Comparison of ENCODE assay signal across 16 cellular contexts in genomic region chr5:83871533-83872380, GRCh38.
DNase-seq lines count a peak whose midpoint lies in the region; TF ChIP-seq lines count a peak whose summit lies in the region.
"Had no signal": no experiment of that assay in that cellular context is flagged by ENCODE, and none has a peak within 500 bp of the region (broad histone marks: within the 10 kb centered on the region; RNA-seq: fewer than 3 reads in every experiment).

No MANE protein-coding gene starts in this region.

- H2BK5ac ChIP-seq in trophoblast cell (ENCODE audit: low read depth, low read length, poor library complexity) = no peak overlapping the region

- no peak overlapping the region for H3K14ac ChIP-seq in trophoblast cell (ENCODE audit: low read length)

- H2BK12ac ChIP-seq in trophoblast cell (ENCODE audit: low read length) = peak overlapping the region; percentile 18

- H3K36me3 ChIP-seq in GM23248 (ENCODE audit: low read depth) (no peaks in the 10 kb centered on the region), trophoblast cell (ENCODE audit: control insufficient read depth in 1 of 2, insufficient read depth in 2 of 2, low read length in 2 of 2) (no peaks in the 10 kb centered on the region)
- H3K36me3 ChIP-seq: SJCRH30 had no signal

- no peak for TF ChIP-seq CTCF in GM13976 (IDR thresholded peaks at IDR 0.05; ENCODE audit: borderline replicate concordance, control extremely low read depth, extremely low read depth, insufficient read depth, missing control alignments)

- no peak overlapping the region for H4K8ac ChIP-seq in trophoblast cell (ENCODE audit: low read depth, low read length)

- H4K91ac ChIP-seq in trophoblast cell (ENCODE audit: low read depth, low read length) = no peak overlapping the region

- H3K18ac ChIP-seq in trophoblast cell (ENCODE audit: low read length) = no peak overlapping the region

- H3K79me1 ChIP-seq in trophoblast cell (ENCODE audit: low read length) = peaks cover 1% of the 10 kb centered on the region

- H3K27me3 ChIP-seq in GM23248 (replicated peaks; ENCODE audit: insufficient read depth) (no peaks in the 10 kb centered on the region), trophoblast cell (ENCODE audit: insufficient read depth, low read length) (no peaks in the 10 kb centered on the region)
- H3K27me3 ChIP-seq: SJCRH30 had no signal

- no peak for DNase-seq in GM23248
- peak; percentile 13 for DNase-seq in UCSD-AML1 (lab: John Stamatoyannopoulos, UW; ENCODE audit: unreplicated experiment)
- DNase-seq in iPS-NIHi11 (ENCODE audit: low spot score) = peak; percentile 6
- DNase-seq in trophoblast cell = no peak
- no peak for DNase-seq in GM13976 (ENCODE audit: low spot score)
- DNase-seq in activated CD4-positive, CD25-positive, alpha-beta regulatory T cell (lab: John Stamatoyannopoulos, UW) = no peak
- no peak for DNase-seq in NCI-H2081 (lab: John Stamatoyannopoulos, UW)
- no peak for DNase-seq in globus pallidus (ENCODE audit: low spot score)
- DNase-seq: GOT3, NCI-H187 treated with DMSO at 0.1 percent for 48 hours, NCI-H2171, NCI-H748 treated with DMSO at 0.1 percent for 48 hours, PC-9, SJCRH30 had no signal

- H3K4me3 ChIP-seq in GM23248 (no peak overlapping the region), trophoblast cell (ENCODE audit: low read depth, low read length) (no peak overlapping the region)
- H3K4me3 ChIP-seq: K562, PC-9, SJCRH30 had no signal

- H3K27ac ChIP-seq in GM23248 (no peak overlapping the region), trophoblast cell (ENCODE audit: low read depth, low read length) (no peak overlapping the region)
- H3K27ac ChIP-seq: C4-2B, PC-9, SJCRH30 had no signal

- in situ Hi-C loops in GM23248 (cut with MboI) (no loop called here), GM13976 (cut with MboI; ENCODE audit: low sequenced_read_pairs, unreplicated experiment) (no loop called here)

- H3K4me1 ChIP-seq in GM23248 (ENCODE audit: insufficient read depth) (no peaks in the 10 kb centered on the region), trophoblast cell (ENCODE audit: control insufficient read depth in 1 of 2, insufficient read depth in 2 of 2, low read length in 2 of 2) (peaks cover 0 to 3% of the 10 kb centered on the region in 2 experiments)
- H3K4me1 ChIP-seq: SJCRH30 had no signal

- no peak overlapping the region for H4K12ac ChIP-seq in trophoblast cell (ENCODE audit: low read depth, low read length)

- H3K23ac ChIP-seq in trophoblast cell (ENCODE audit: low read length) = no peak overlapping the region

- H2AK5ac ChIP-seq in trophoblast cell (ENCODE audit: low read length) = no peak overlapping the region

- H3K9me3 ChIP-seq in GM23248 (ENCODE audit: low read depth) = no peaks in the 10 kb centered on the region
- peaks cover 2% of the 10 kb centered on the region for H3K9me3 ChIP-seq in trophoblast cell (ENCODE audit: insufficient read depth, low read depth, low read length)
- H3K9me3 ChIP-seq: SJCRH30 had no signal

- 42 to 49% methylated on average over 6 of the region's 6 CpGs for WGBS in GM23248 (ENCODE audit: low coverage in 1 of 2, low lambda C conversion rate in 2 of 2, missing lambda C conversion rate in 2 of 2), 2 experiments
- WGBS in trophoblast cell (ENCODE audit: extremely low coverage, insufficient coverage, insufficient read length) = no CpG with 5 or more reads among the region's 6 CpGs

- no peaks in the 10 kb centered on the region for H4K20me1 ChIP-seq in GM23248 (ENCODE audit: insufficient read depth)

- no peaks in the 10 kb centered on the region for H3F3A ChIP-seq in GM23248 (ENCODE audit: insufficient read depth)

- H2BK120ac ChIP-seq in trophoblast cell (ENCODE audit: insufficient read depth, low read length, poor library complexity) = no peak overlapping the region

- H3K79me2 ChIP-seq in GM23248 (ENCODE audit: insufficient read depth) = no peaks in the 10 kb centered on the region
- no peaks in the 10 kb centered on the region for H3K79me2 ChIP-seq in trophoblast cell (ENCODE audit: control insufficient read depth, insufficient read depth, low read length, poor library complexity)

- H3K4ac ChIP-seq in trophoblast cell (ENCODE audit: low read depth, low read length) = no peak overlapping the region

- no peaks in the 10 kb centered on the region for H3K9me2 ChIP-seq in GM23248 (ENCODE audit: insufficient read depth)

- H3K4me2 ChIP-seq in GM23248 (ENCODE audit: unreplicated experiment) = no peak overlapping the region
- H3K4me2 ChIP-seq in trophoblast cell (ENCODE audit: low read length) = no peak overlapping the region
- H3K4me2 ChIP-seq: PC-9 had no signal

- H2AFZ ChIP-seq in GM23248 (peak overlapping the region; percentile 34; the same call in 1 of the 2 replicates), trophoblast cell (ENCODE audit: insufficient read depth, low read length, poor library complexity) (peak overlapping the region; percentile 35)
- H2AFZ ChIP-seq: PC-9 had no signal

- H3K9ac ChIP-seq in GM23248 = no peak overlapping the region
- no peak overlapping the region for H3K9ac ChIP-seq in trophoblast cell (ENCODE audit: low read length)

Comparison
In these comparisons a context has a peak if more than half of its experiments do, and no peak if none do; other contexts are left out.
1. DNase-seq: peak in UCSD-AML1 (single experiment) and iPS-NIHi11 (single experiment); none in GM23248 (single experiment), trophoblast cell (0 of 2), GM13976 (single experiment), activated CD4-positive, CD25-positive, alpha-beta regulatory T cell (0 of 4), NCI-H2081 (0 of 2) and globus pallidus (single experiment).